ENCODE assay signal across 1 cellular context in genomic region chr6:100877851-100878250, GRCh38.
TF ChIP-seq lines count a peak whose summit lies in the region.

No MANE protein-coding gene starts in this region.

TF ChIP-seq in A549, 52 proteins besides CTCF, POLR2A, EP300 and RAD21 (continued from another document):
- no peak for TF ChIP-seq ZC3H11A (IDR thresholded peaks at IDR 0.05)
